ENCODE assay signal across 13 cellular contexts in genomic region chr20:20561172-20561571, GRCh38.
"Had no signal": no experiment of that assay in that cellular context is flagged by ENCODE, and none has a peak within 500 bp of the region (broad histone marks: within the 10 kb centered on the region; RNA-seq: fewer than 3 reads in every experiment).

No MANE protein-coding gene starts in this region.

- H3K27ac ChIP-seq: breast epithelium, foreskin keratinocyte, upper lobe of left lung had no signal

- H3K27me3 Mint-ChIP-seq: effector memory CD8-positive, alpha-beta T cell; naive thymus-derived CD4-positive, alpha-beta T cell; stimulated activated naive CD8-positive, alpha-beta T cell treated with anti-CD3 and anti-CD28 coated beads, Interleukin-15, amount 100 ng/mL, for 72 hours had no signal

- H3K4me1 Mint-ChIP-seq: stimulated activated naive CD8-positive, alpha-beta T cell treated with anti-CD3 and anti-CD28 coated beads, Interleukin-15, amount 100 ng/mL, for 72 hours had no signal

- ATAC-seq: effector memory CD8-positive, alpha-beta T cell; foreskin keratinocyte; left colon; mucosa of descending colon; naive thymus-derived CD4-positive, alpha-beta T cell had no signal

- DNase-seq: activated naive CD4-positive, alpha-beta T cell treated with Interleukin-2 at 50 U/mL for 16 hours; aorta; dermis blood vessel endothelial cell; effector memory CD8-positive, alpha-beta T cell; foreskin keratinocyte; left colon; mammary epithelial cell; mucosa of descending colon; naive thymus-derived CD4-positive, alpha-beta T cell; stimulated activated CD4-positive, alpha-beta T cell treated with anti-CD3 and anti-CD28 coated beads, Interleukin-1b, Interleukin-23, amount 100 ng/mL, for 48 hours; stimulated activated naive CD8-positive, alpha-beta T cell treated with anti-CD3 and anti-CD28 coated beads, Interleukin-15, amount 100 ng/mL, for 72 hours; upper lobe of left lung had no signal

- H3K27ac Mint-ChIP-seq: effector memory CD8-positive, alpha-beta T cell; naive thymus-derived CD4-positive, alpha-beta T cell; stimulated activated naive CD8-positive, alpha-beta T cell treated with anti-CD3 and anti-CD28 coated beads, Interleukin-15, amount 100 ng/mL, for 72 hours had no signal

- H3K36me3 ChIP-seq: breast epithelium had no signal

- H3K27me3 ChIP-seq: breast epithelium, foreskin keratinocyte, upper lobe of left lung had no signal

- H3K4me3 Mint-ChIP-seq: effector memory CD8-positive, alpha-beta T cell; naive thymus-derived CD4-positive, alpha-beta T cell; stimulated activated naive CD8-positive, alpha-beta T cell treated with anti-CD3 and anti-CD28 coated beads, Interleukin-15, amount 100 ng/mL, for 72 hours had no signal

- H3K9me3 Mint-ChIP-seq: effector memory CD8-positive, alpha-beta T cell had no signal

- H3K4me1 ChIP-seq: breast epithelium, foreskin keratinocyte, upper lobe of left lung had no signal

- H3K4me3 ChIP-seq: breast epithelium, mucosa of descending colon, upper lobe of left lung had no signal
